In the genomic region with DNA sequence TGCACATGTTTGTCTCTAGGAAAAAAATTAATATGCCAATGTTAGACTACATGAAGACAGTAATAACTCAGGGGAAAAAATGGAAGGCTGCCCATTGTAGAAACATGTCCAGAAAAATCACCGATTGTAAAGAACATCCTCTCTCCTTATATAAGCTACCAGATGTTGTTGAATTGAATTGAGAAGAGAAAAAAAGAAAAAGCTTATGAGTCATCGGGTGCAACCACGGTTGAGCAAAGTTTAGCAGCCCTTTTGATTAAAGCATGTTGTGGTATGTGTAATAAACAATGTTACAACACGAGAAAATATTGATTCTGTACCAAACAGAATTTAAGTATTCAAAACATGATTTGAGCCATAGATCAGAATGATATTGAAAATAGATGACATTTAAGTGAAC, we compare ENCODE assay signal across 9 cellular contexts.
A peak's percentile ranks its signal among the peaks of the same experiment; 100 is the strongest.
DNase-seq lines count a peak whose midpoint lies in the region; ATAC-seq and TF ChIP-seq lines count a peak whose summit lies in the region.
"Had no signal": no experiment of that assay in that cellular context is flagged by ENCODE, and none has a peak within 500 bp of the region (broad histone marks: within the 10 kb centered on the region; RNA-seq: fewer than 3 reads in every experiment).

No MANE protein-coding gene starts in this region.

- H3K4me2 ChIP-seq in PC-9 = peak overlapping the region; percentile 18

- no peaks in the 10 kb centered on the region for H3K27me3 ChIP-seq in PC-9 (ENCODE audit: insufficient read depth, low read depth)

- ATAC-seq in stimulated activated memory B cell treated with anti-CD40 and anti-IgM and Interleukin-4, amounts not matched to agents 10 μg/mL and 1 μg/mL and 100 μg/mL, for 72 hours = no peak
- ATAC-seq in GM21717 (IDR thresholded peaks at IDR 0.05; ENCODE audit: unreplicated experiment) = no peak

- peaks cover 50% of the 10 kb centered on the region for H3K4me1 Mint-ChIP-seq in activated naive CD4-positive, alpha-beta T cell treated with anti-CD3 and anti-CD28 coated beads, Interleukin-2, amount 50 U/mL, for 24 hours
- peaks cover 18% of the 10 kb centered on the region for H3K4me1 Mint-ChIP-seq in stimulated activated memory B cell treated with anti-CD40 and anti-IgM and Interleukin-4, amounts not matched to agents 10 μg/mL and 1 μg/mL and 100 μg/mL, for 72 hours

- DNase-seq in activated naive CD4-positive, alpha-beta T cell (lab: John Stamatoyannopoulos, UW) = no peak
- peak in 1 of 2 experiments; percentile 60 for DNase-seq in PC-9
- peak; percentile 27 for DNase-seq in epidermal melanocyte (ENCODE audit: insufficient read length, low spot score)
- DNase-seq in KG1 (lab: John Stamatoyannopoulos, UW) = no peak
- DNase-seq in NCI-H510A (lab: John Stamatoyannopoulos, UW) = no peak

- H3K9me3 ChIP-seq in PC-9 (ENCODE audit: insufficient read depth, low read depth) = no peaks in the 10 kb centered on the region

- no peak overlapping the region for H3K4me3 ChIP-seq in PC-9
- H3K4me3 ChIP-seq: coronary artery had no signal

- H4K20me1 ChIP-seq in PC-9 (ENCODE audit: insufficient read depth) = no peaks in the 10 kb centered on the region

- H3K27ac ChIP-seq in PC-9 = no peak overlapping the region
- H3K27ac ChIP-seq: coronary artery had no signal

- H3K27ac Mint-ChIP-seq in activated naive CD4-positive, alpha-beta T cell treated with anti-CD3 and anti-CD28 coated beads, Interleukin-2, amount 50 U/mL, for 24 hours = peak overlapping the region; percentile 65
- peak overlapping the region; percentile 48 for H3K27ac Mint-ChIP-seq in stimulated activated memory B cell treated with anti-CD40 and anti-IgM and Interleukin-4, amounts not matched to agents 10 μg/mL and 1 μg/mL and 100 μg/mL, for 72 hours

- intact Hi-C loops in PC-9 (cut with micrococcal nuclease; ENCODE audit: unreplicated experiment) = no loop called here

- POLR2A ChIA-PET in PC-9 (lab: Charles Lee; ENCODE audit: unreplicated experiment) = interaction anchor here (0.6 to 0.7 kb wide), 4 partner anchors 41 to 110 kb away, joined by 5 to 9 read pairs (median 6); no protein-coding TSS in a partner anchor

- no peaks in the 10 kb centered on the region for H3K79me2 ChIP-seq in PC-9 (ENCODE audit: low read depth)

- TF ChIP-seq CTCF in PC-9 (conservative IDR thresholded peaks at IDR 0.05) = no peak

- CTCF ChIA-PET in PC-9 (lab: Charles Lee) = no interaction called here

- no peak overlapping the region for H2AFZ ChIP-seq in PC-9

- no peaks in the 10 kb centered on the region for H3K9me3 Mint-ChIP-seq in activated naive CD4-positive, alpha-beta T cell treated with anti-CD3 and anti-CD28 coated beads, Interleukin-2, amount 50 U/mL, for 24 hours
- no peaks in the 10 kb centered on the region for H3K9me3 Mint-ChIP-seq in stimulated activated memory B cell treated with anti-CD40 and anti-IgM and Interleukin-4, amounts not matched to agents 10 μg/mL and 1 μg/mL and 100 μg/mL, for 72 hours

- H3K27me3 Mint-ChIP-seq in activated naive CD4-positive, alpha-beta T cell treated with anti-CD3 and anti-CD28 coated beads, Interleukin-2, amount 50 U/mL, for 24 hours = no peaks in the 10 kb centered on the region
- H3K27me3 Mint-ChIP-seq in stimulated activated memory B cell treated with anti-CD40 and anti-IgM and Interleukin-4, amounts not matched to agents 10 μg/mL and 1 μg/mL and 100 μg/mL, for 72 hours = no peaks in the 10 kb centered on the region

- H3K9me2 ChIP-seq in PC-9 (ENCODE audit: insufficient read depth) = no peaks in the 10 kb centered on the region

- peaks cover 25% of the 10 kb centered on the region for H3K4me1 ChIP-seq in PC-9 (replicated peaks; ENCODE audit: insufficient read depth)

- 0 out of 2 replicates have a peak, but pooled peaks cover 2% of the 10 kb centered on the region for H3F3A ChIP-seq in PC-9 (ENCODE audit: insufficient read depth, low read depth)

- no TSS peak for BruUV-seq in PC-9 (replicated peaks; lab: Mats Ljungman, UMichigan)

- H3K36me3 ChIP-seq in PC-9 (ENCODE audit: low read depth) = no peaks in the 10 kb centered on the region

- peaks cover 2% of the 10 kb centered on the region for H3K36me3 Mint-ChIP-seq in activated naive CD4-positive, alpha-beta T cell treated with anti-CD3 and anti-CD28 coated beads, Interleukin-2, amount 50 U/mL, for 24 hours
- H3K36me3 Mint-ChIP-seq in stimulated activated memory B cell treated with anti-CD40 and anti-IgM and Interleukin-4, amounts not matched to agents 10 μg/mL and 1 μg/mL and 100 μg/mL, for 72 hours = no peaks in the 10 kb centered on the region

- H3K4me3 Mint-ChIP-seq in activated naive CD4-positive, alpha-beta T cell treated with anti-CD3 and anti-CD28 coated beads, Interleukin-2, amount 50 U/mL, for 24 hours = peak overlapping the region; percentile 42
- no peak overlapping the region for H3K4me3 Mint-ChIP-seq in stimulated activated memory B cell treated with anti-CD40 and anti-IgM and Interleukin-4, amounts not matched to agents 10 μg/mL and 1 μg/mL and 100 μg/mL, for 72 hours
